In genomic region chr12:68290126-68290525, GRCh38 we compare ENCODE assay signal across 9 cellular contexts. TPM values are rescaled to one million over a fixed set of nuclear protein-coding genes. Genes with fewer than 3 reads are reported as not detected.
A peak's percentile ranks its signal among the peaks of the same experiment; 100 is the strongest.
DNase-seq lines count a peak whose midpoint lies in the region; ATAC-seq and TF ChIP-seq lines count a peak whose summit lies in the region.
"Had no signal": no experiment of that assay in that cellular context is flagged by ENCODE, and none has a peak within 500 bp of the region (broad histone marks: within the 10 kb centered on the region; RNA-seq: fewer than 3 reads in every experiment).

No MANE protein-coding gene starts in this region.

- H3K4me1 Mint-ChIP-seq in central memory CD8-positive, alpha-beta T cell = peaks cover 17% of the 10 kb centered on the region

- H3K4me3 Mint-ChIP-seq in central memory CD8-positive, alpha-beta T cell = no peak overlapping the region

- H3K9ac ChIP-seq in MM.1S (ENCODE audit: low read length) = no peak overlapping the region

- POLR2A ChIA-PET in RWPE1 (lab: Yijun Ruan, JAX; ENCODE audit: low non-redundant PET) = no interaction called here

- no peaks in the 10 kb centered on the region for H3K9me2 ChIP-seq in MM.1S (replicated peaks; ENCODE audit: insufficient read depth, low read length)

- DNase-seq in MM.1S (peak; percentile 75), thyroid gland (no peak), EL (no peak), omental fat pad (ENCODE audit: low spot score) (no peak), RWPE1 (ENCODE audit: low spot score) (no peak)
- DNase-seq in central memory CD8-positive, alpha-beta T cell (ENCODE audit: low spot score in 2 of 2) = no peak

- H3K27ac ChIP-seq in MM.1S (ENCODE audit: low read length) (peak overlapping the region; percentile 6; the same call in 1 of the 2 replicates), thyroid gland (no peak overlapping the region), RWPE1 (no peak overlapping the region)

- H3K27me3 ChIP-seq in MM.1S (replicated peaks; ENCODE audit: insufficient read depth, low read length) (no peaks in the 10 kb centered on the region), thyroid gland (no peaks in the 10 kb centered on the region)

- no peak for TF ChIP-seq POLR2A in thyroid gland (IDR thresholded peaks at IDR 0.05)

- intact Hi-C loops in thyroid gland (cut with DNase I) = no loop called here

- H3K36me3 Mint-ChIP-seq in central memory CD8-positive, alpha-beta T cell (ENCODE audit: insufficient read depth) = peaks cover 4% of the 10 kb centered on the region

- H4K20me1 ChIP-seq in MM.1S (ENCODE audit: insufficient read depth, low read length) = no peaks in the 10 kb centered on the region

- no peak overlapping the region for H3K4me3 ChIP-seq in MM.1S (ENCODE audit: low read length)
- no peak overlapping the region for H3K4me3 ChIP-seq in thyroid gland (replicated peaks in 1 of 3)
- H3K4me3 ChIP-seq: lung had no signal

- H2AFZ ChIP-seq in MM.1S (ENCODE audit: low read length) = peak overlapping the region; percentile 20; the same call in 1 of the 2 replicates

- H3K36me3 ChIP-seq in MM.1S (replicated peaks; ENCODE audit: insufficient read depth, low read length) (no peaks in the 10 kb centered on the region), thyroid gland (no peaks in the 10 kb centered on the region)

- H3K27me3 Mint-ChIP-seq in central memory CD8-positive, alpha-beta T cell = no peaks in the 10 kb centered on the region

- H3K27ac Mint-ChIP-seq in central memory CD8-positive, alpha-beta T cell (ENCODE audit: low read depth) = no peak overlapping the region

- H3K79me2 ChIP-seq in MM.1S (ENCODE audit: low read length) = no peaks in the 10 kb centered on the region

- CTCF ChIA-PET in RWPE1 (lab: Yijun Ruan, JAX) = interaction anchor here (0.7 kb wide), 1 partner anchor 67 kb away, joined by 4 read pairs; no protein-coding TSS in a partner anchor

- H3K9me3 ChIP-seq in MM.1S (replicated peaks; ENCODE audit: insufficient read depth, low read length) = no peaks in the 10 kb centered on the region
- no peaks in the 10 kb centered on the region for H3K9me3 ChIP-seq in thyroid gland

- H3K4me1 ChIP-seq in MM.1S (ENCODE audit: low read length) (peaks cover 19% of the 10 kb centered on the region), thyroid gland (no peaks in the 10 kb centered on the region)

- peak overlapping the region; percentile 41 for H3K4me2 ChIP-seq in MM.1S (ENCODE audit: low read depth, low read length)

- TF ChIP-seq CTCF in MM.1S (IDR thresholded peaks at IDR 0.05; ENCODE audit: low read length) (no peak), thyroid gland (IDR thresholded peaks at IDR 0.05) (no peak), omental fat pad (IDR thresholded peaks at IDR 0.05) (no peak), RWPE1 (conservative IDR thresholded peaks at IDR 0.05; ENCODE audit: low read depth) (no peak)

- H3K9me3 Mint-ChIP-seq in central memory CD8-positive, alpha-beta T cell = no peaks in the 10 kb centered on the region

- 84 to 87% methylated on average over 6 of the region's 6 CpGs for WGBS in thyroid gland, 2 donors

- peaks cover 7% of the 10 kb centered on the region; the same call in 1 of the 2 replicates for H3F3A ChIP-seq in MM.1S (ENCODE audit: insufficient read depth, low read length)

- peak; percentile 99 for ATAC-seq in GM18519 (IDR thresholded peaks at IDR 0.05; ENCODE audit: low FRiP score, unreplicated experiment)
- peak; percentile 99 for ATAC-seq in GM21825 (IDR thresholded peaks at IDR 0.05; ENCODE audit: unreplicated experiment)
- ATAC-seq in central memory CD8-positive, alpha-beta T cell (replicated peaks; ENCODE audit: extremely low read depth, poor library complexity, severe bottlenecking) = peak; percentile 96
- no peak for ATAC-seq in omental fat pad (ENCODE audit: low FRiP score)

RNA-seq across cellular contexts. Expression of gene IL22, which starts 36.7 kb away (rescaled TPM):
- not detected for total RNA-seq in thyroid gland
- not detected for total RNA-seq in omental fat pad
- total RNA-seq: lung had no signal

RNA-seq across cellular contexts. Expression of gene MDM1, which starts 42.0 kb away (rescaled TPM):
- total RNA-seq in thyroid gland = 10 to 100 TPM; 28.1 to 33.9 (median 29.6) TPM
- total RNA-seq in omental fat pad = 10 to 100 TPM in 2 of 4 donors, 1 to 10 TPM in 2; 9.0 to 21.8 (median 10.0) TPM
